In the genomic region with DNA sequence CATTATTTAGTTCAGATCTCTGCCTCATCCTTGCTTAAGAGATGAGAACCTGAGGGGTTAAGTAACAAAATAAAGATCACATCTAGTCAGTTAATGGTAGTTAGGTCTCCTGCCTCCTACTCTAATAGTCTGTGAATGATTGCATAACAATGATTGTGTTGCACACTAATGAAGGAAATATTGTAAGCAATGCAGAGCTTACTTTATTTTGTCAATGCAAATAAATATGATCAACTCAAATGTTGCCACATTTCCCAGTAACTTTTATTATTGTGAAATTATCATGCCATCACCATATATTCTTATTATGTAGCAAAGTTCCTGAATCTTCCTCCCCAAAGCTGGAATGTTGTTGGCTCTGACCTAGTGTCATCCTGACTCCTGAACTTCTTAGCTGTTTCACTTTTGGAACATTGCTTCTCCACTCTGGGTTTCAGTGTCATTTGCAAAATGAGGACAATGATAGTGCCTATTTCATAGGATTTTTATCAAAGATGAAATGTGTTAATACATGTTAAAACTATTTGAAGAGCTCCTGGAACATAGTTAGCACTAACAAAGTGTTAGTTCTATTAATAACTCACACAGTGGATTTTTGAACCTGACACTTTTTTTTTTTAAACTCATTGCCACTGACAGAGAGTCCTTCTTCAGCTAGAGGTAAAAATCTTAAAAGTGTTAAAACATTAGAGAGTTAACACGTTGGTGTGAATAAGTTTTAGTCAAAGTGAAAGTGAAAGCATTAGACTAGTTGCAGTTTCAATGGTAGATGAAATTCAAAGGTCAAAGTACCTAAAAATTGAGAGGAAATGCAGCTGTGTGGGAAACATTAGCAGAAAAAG, we compare ENCODE assay signal across 8 cellular contexts. TPM values are rescaled to one million over a fixed set of nuclear protein-coding genes. Genes with fewer than 3 reads are reported as not detected.
A peak's percentile ranks its signal among the peaks of the same experiment; 100 is the strongest.
DNase-seq lines count a peak whose midpoint lies in the region; ATAC-seq lines count a peak whose summit lies in the region.

No MANE protein-coding gene starts in this region.

- no peak for DNase-seq in activated naive CD4-positive, alpha-beta T cell treated with anti-CD3 and anti-CD28 coated beads, Interleukin-2, amount 10 ng/mL, durations not matched to agents 7 days and 5 days
- no peak for DNase-seq in activated naive CD4-positive, alpha-beta T cell treated with anti-CD3 and anti-CD28 coated beads, Interleukin-2, amount 50 U/mL, for 16 hours
- DNase-seq in NOMO-1 treated with dmso at 0.1 percent for 144 hours (lab: John Stamatoyannopoulos, UW; ENCODE audit: unreplicated experiment) (peak; percentile 10), dermis blood vessel endothelial cell (no peak), Ammon's horn (ENCODE audit: low spot score) (no peak)
- no peak for DNase-seq in stimulated activated CD4-positive, alpha-beta T cell treated with anti-CD3 and anti-CD28 coated beads, Interleukin-4, amount 100 ng/mL, for 1 hour

- H3K4me1 ChIP-seq in rectal smooth muscle tissue (ENCODE audit: control insufficient read depth, insufficient read depth, low read length), result no peaks in the 10 kb centered on the region

- H3K9ac ChIP-seq in rectal smooth muscle tissue (ENCODE audit: low read length), result no peak overlapping the region

- H3K4me1 Mint-ChIP-seq in activated naive CD4-positive, alpha-beta T cell treated with anti-CD3 and anti-CD28 coated beads, Interleukin-2, amount 10 ng/mL, durations not matched to agents 7 days and 5 days, result peaks cover 17% of the 10 kb centered on the region

- H3K27ac ChIP-seq in rectal smooth muscle tissue (ENCODE audit: low read depth, low read length), result no peak overlapping the region

- peak; percentile 95 for ATAC-seq in HG02798 (IDR thresholded peaks at IDR 0.05; ENCODE audit: poor library complexity, unreplicated experiment)

- H3K36me3 ChIP-seq in rectal smooth muscle tissue (ENCODE audit: control insufficient read depth, insufficient read depth, low read length), result no peaks in the 10 kb centered on the region

- H3K36me3 Mint-ChIP-seq in activated naive CD4-positive, alpha-beta T cell treated with anti-CD3 and anti-CD28 coated beads, Interleukin-2, amount 10 ng/mL, durations not matched to agents 7 days and 5 days, result peaks cover 13% of the 10 kb centered on the region

- H3K27me3 ChIP-seq in rectal smooth muscle tissue (ENCODE audit: control insufficient read depth, insufficient read depth, low read length), result no peaks in the 10 kb centered on the region

- H3K27me3 Mint-ChIP-seq in activated naive CD4-positive, alpha-beta T cell treated with anti-CD3 and anti-CD28 coated beads, Interleukin-2, amount 10 ng/mL, durations not matched to agents 7 days and 5 days, result no peaks in the 10 kb centered on the region

- peak overlapping the region; percentile 15 for H3K4me3 ChIP-seq in rectal smooth muscle tissue (ENCODE audit: low read length)

- H3K4me3 Mint-ChIP-seq in activated naive CD4-positive, alpha-beta T cell treated with anti-CD3 and anti-CD28 coated beads, Interleukin-2, amount 10 ng/mL, durations not matched to agents 7 days and 5 days, result peak overlapping the region; percentile 9

- H3K27ac Mint-ChIP-seq in activated naive CD4-positive, alpha-beta T cell treated with anti-CD3 and anti-CD28 coated beads, Interleukin-2, amount 10 ng/mL, durations not matched to agents 7 days and 5 days, result peak overlapping the region; percentile 83

- CTCF ChIA-PET in activated naive CD4-positive, alpha-beta T cell treated with anti-CD3 and anti-CD28 coated beads, Interleukin-2, amount 10 ng/mL, durations not matched to agents 7 days and 5 days (lab: Charles Lee), result no interaction called here

- peaks cover 8% of the 10 kb centered on the region for H3K9me3 Mint-ChIP-seq in activated naive CD4-positive, alpha-beta T cell treated with anti-CD3 and anti-CD28 coated beads, Interleukin-2, amount 10 ng/mL, durations not matched to agents 7 days and 5 days

RNA-seq across cellular contexts. Expression of gene GABRA4, which starts 17.2 kb away (rescaled TPM):
- total RNA-seq in dermis blood vessel endothelial cell, result not detected in 2 replicates

RNA-seq across cellular contexts. Expression of gene GABRB1, which starts 20.8 kb away (rescaled TPM):
- not detected in 2 replicates for total RNA-seq in dermis blood vessel endothelial cell
